9 cellular contexts compared by ENCODE assay signal in genomic region chr11:76919467-76919866, GRCh38. TPM values are rescaled to one million over a fixed set of nuclear protein-coding genes. Genes with fewer than 3 reads are reported as not detected.
DNase-seq lines count a peak whose midpoint lies in the region; ATAC-seq and TF ChIP-seq lines count a peak whose summit lies in the region.
"Had no signal": no experiment of that assay in that cellular context is flagged by ENCODE, and none has a peak within 500 bp of the region (broad histone marks: within the 10 kb centered on the region; RNA-seq: fewer than 3 reads in every experiment).

No MANE protein-coding gene starts in this region.

- H3K27me3 Mint-ChIP-seq in CD14-positive monocyte (ENCODE audit: low read depth in 3 of 3) (peaks cover 0 to 1% (median 0%) of the 10 kb centered on the region in 3 donors), T-helper 17 cell (no peaks in the 10 kb centered on the region)
- H3K27me3 Mint-ChIP-seq: B cell had no signal

- no peak overlapping the region for H2BK120ac ChIP-seq in mesenchymal stem cell (ENCODE audit: low read depth, low read length)

- no peak overlapping the region for H3K4ac ChIP-seq in mesenchymal stem cell (ENCODE audit: low read depth in 1 of 2, low read length in 2 of 2)

- no peak overlapping the region for H3K23ac ChIP-seq in mesenchymal stem cell (ENCODE audit: low read length in 2 of 2)

- no peaks in the 10 kb centered on the region for H3K9me2 ChIP-seq in Loucy (replicated peaks; ENCODE audit: low read depth, low read length)

- no peak overlapping the region for H2BK12ac ChIP-seq in mesenchymal stem cell (ENCODE audit: low read length in 2 of 2)

- no peak overlapping the region for H2AK5ac ChIP-seq in mesenchymal stem cell (ENCODE audit: low read length, severe bottlenecking)

- peaks cover 6% of the 10 kb centered on the region for H3K79me1 ChIP-seq in mesenchymal stem cell (replicated peaks; ENCODE audit: low read length, poor library complexity, severe bottlenecking)

- H3K27ac Mint-ChIP-seq in CD14-positive monocyte: no peak overlapping the region
- no peak overlapping the region for H3K27ac Mint-ChIP-seq in T-helper 17 cell
- H3K27ac Mint-ChIP-seq: B cell had no signal

- no peak overlapping the region for H4K91ac ChIP-seq in mesenchymal stem cell (ENCODE audit: low read length)

- no peaks in the 10 kb centered on the region for H3K36me3 ChIP-seq in Loucy (ENCODE audit: insufficient read depth, low read length)
- no peaks in the 10 kb centered on the region for H3K36me3 ChIP-seq in mesenchymal stem cell (ENCODE audit: control insufficient read depth in 1 of 2, insufficient read depth in 2 of 2, low read depth in 1 of 2, low read length in 2 of 2)

- H3K14ac ChIP-seq in mesenchymal stem cell (ENCODE audit: low read length in 2 of 2): no peak overlapping the region

- H3K4me3 Mint-ChIP-seq in CD14-positive monocyte: no peak overlapping the region
- no peak overlapping the region for H3K4me3 Mint-ChIP-seq in T-helper 17 cell
- H3K4me3 Mint-ChIP-seq: H9 had no signal

- H3K9me3 ChIP-seq in Loucy (ENCODE audit: insufficient read depth, low read depth, low read length): no peaks in the 10 kb centered on the region
- no peaks in the 10 kb centered on the region for H3K9me3 ChIP-seq in mesenchymal stem cell (ENCODE audit: control insufficient read depth, low read length)
- no peaks in the 10 kb centered on the region for H3K9me3 ChIP-seq in T-helper 17 cell (ENCODE audit: control insufficient read depth, low read length, poor library complexity, severe bottlenecking)

- H3K4me1 ChIP-seq in Loucy (ENCODE audit: insufficient read depth, low read length, poor library complexity, severe bottlenecking) (peaks cover 8% of the 10 kb centered on the region), mesenchymal stem cell (ENCODE audit: control insufficient read depth, insufficient read depth, low read depth, low read length) (peaks cover 3% of the 10 kb centered on the region)

- H2BK15ac ChIP-seq in mesenchymal stem cell (ENCODE audit: low read depth, poor library complexity, severe bottlenecking): no peak overlapping the region

- H2AFZ ChIP-seq in Loucy (ENCODE audit: low read length): no peak overlapping the region
- H2AFZ ChIP-seq in mesenchymal stem cell (ENCODE audit: low read depth, low read length): no peak overlapping the region

- H4K8ac ChIP-seq in mesenchymal stem cell (ENCODE audit: low read length): no peak overlapping the region

- intact Hi-C loops in CD14-positive monocyte (cut with micrococcal nuclease): loop anchor here (2.0 to 5.0 kb wide), 3 partner anchors 112 to 187 kb away; no protein-coding TSS in a partner anchor

- no peaks in the 10 kb centered on the region for H3F3A ChIP-seq in Loucy (ENCODE audit: low read depth)

- DNase-seq in CD14-positive monocyte (ENCODE audit: low spot score) (no peak), mesenchymal stem cell (no peak), T-helper 17 cell (no peak), erythroblast (lab: John Stamatoyannopoulos, UW) (no peak), NCI-H187 treated with DMSO at 0.1 percent for 48 hours (lab: John Stamatoyannopoulos, UW) (no peak)

- H3K27ac ChIP-seq in VCaP (peak overlapping the region; percentile 80), mesenchymal stem cell (ENCODE audit: low read length, poor library complexity, severe bottlenecking) (no peak overlapping the region)

- peaks cover 5 to 13% of the 10 kb centered on the region in 2 donors for H3K36me3 Mint-ChIP-seq in CD14-positive monocyte
- H3K36me3 Mint-ChIP-seq in T-helper 17 cell (ENCODE audit: low read depth): no peaks in the 10 kb centered on the region

- H3K4me3 ChIP-seq in Loucy (ENCODE audit: low read length, poor library complexity, severe bottlenecking): peak overlapping the region; percentile 74
- H3K4me3 ChIP-seq in mesenchymal stem cell (ENCODE audit: insufficient read depth in 1 of 2, low read depth in 1 of 2, low read length in 2 of 2): no peak overlapping the region

- H3K4me2 ChIP-seq in Loucy (ENCODE audit: low read depth, low read length, poor library complexity, severe bottlenecking) (peak overlapping the region; percentile 77), mesenchymal stem cell (ENCODE audit: low read length, poor library complexity, severe bottlenecking) (no peak overlapping the region)

- no peaks in the 10 kb centered on the region for H3K9me3 Mint-ChIP-seq in CD14-positive monocyte
- H3K9me3 Mint-ChIP-seq: H9 had no signal

- peaks cover 4% of the 10 kb centered on the region for H4K20me1 ChIP-seq in Loucy (ENCODE audit: insufficient read depth, low read length, poor library complexity, severe bottlenecking)

- no peak for ATAC-seq in T-helper 17 cell

- no peak overlapping the region for H2BK5ac ChIP-seq in mesenchymal stem cell (ENCODE audit: low read depth, low read length, poor library complexity, severe bottlenecking)

- no peaks in the 10 kb centered on the region for H3K79me2 ChIP-seq in Loucy (ENCODE audit: insufficient read depth, low read length)

- H3K9ac ChIP-seq in Loucy (ENCODE audit: low read depth, low read length, poor library complexity, severe bottlenecking): peak overlapping the region; percentile 51
- H3K9ac ChIP-seq in mesenchymal stem cell (ENCODE audit: low read length): peak overlapping the region; percentile 89

- TF ChIP-seq CTCF in CD14-positive monocyte (IDR thresholded peaks at IDR 0.05) (peak; percentile 79), Loucy (conservative IDR thresholded peaks at IDR 0.05; ENCODE audit: low read length) (no peak), VCaP (conservative IDR thresholded peaks at IDR 0.05) (no peak)

- H3K18ac ChIP-seq in mesenchymal stem cell (ENCODE audit: low read depth in 1 of 2, low read length in 2 of 2): no peak overlapping the region

- TF ChIP-seq POLR2A in erythroblast (IDR thresholded peaks at IDR 0.05; ENCODE audit: low read length): no peak

- H3K27me3 ChIP-seq in Loucy (ENCODE audit: insufficient read depth, low read length, poor library complexity, severe bottlenecking) (no peaks in the 10 kb centered on the region), mesenchymal stem cell (ENCODE audit: control insufficient read depth in 1 of 2, insufficient read depth in 1 of 2, low read length in 2 of 2) (no peaks in the 10 kb centered on the region)

- H3K4me1 Mint-ChIP-seq in CD14-positive monocyte: peaks cover 10% of the 10 kb centered on the region
- peaks cover 4% of the 10 kb centered on the region for H3K4me1 Mint-ChIP-seq in T-helper 17 cell

- WGBS in mesenchymal stem cell: no CpG with 5 or more reads among the region's 1 CpG

RNA-seq across cellular contexts. Expression of gene ACER3, which starts 58.7 kb away (rescaled TPM):
- polyA plus RNA-seq in CD14-positive monocyte: 10 to 100 TPM; 22.9 to 45.4 TPM
- polyA plus RNA-seq in mesenchymal stem cell (2013, experiment 1 of 2): 9.7 TPM
- polyA plus RNA-seq in mesenchymal stem cell (2013, experiment 2 of 2): 11.0 TPM
- 10 to 100 TPM in 1 of 2 donors, 1 to 10 TPM in 1; 7.6 to 10.2 TPM for total RNA-seq in T-helper 17 cell
